In the genomic region with DNA sequence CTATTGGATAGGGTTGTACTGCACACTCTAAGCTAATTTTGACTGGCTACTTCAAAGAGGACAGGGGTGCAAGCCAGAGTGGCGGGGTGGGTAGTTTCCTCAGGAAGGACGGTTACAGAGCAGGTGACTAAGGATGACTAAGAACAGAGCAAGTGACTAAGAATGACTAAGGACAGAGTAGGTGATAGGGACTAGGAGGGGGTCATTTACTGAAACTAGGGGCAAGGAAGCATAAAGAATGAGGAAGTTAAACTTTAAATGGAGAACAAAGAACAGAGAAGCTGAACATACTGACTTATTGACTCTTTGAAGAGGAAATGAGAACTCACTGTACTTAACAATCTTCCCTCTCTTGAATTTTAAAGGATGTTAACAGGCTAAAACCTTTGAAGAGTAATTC, we compare ENCODE assay signal across 8 cellular contexts.
A peak's percentile ranks its signal among the peaks of the same experiment; 100 is the strongest.
DNase-seq lines count a peak whose midpoint lies in the region; ATAC-seq and TF ChIP-seq lines count a peak whose summit lies in the region.
"Not testable (repeated sequence)": the region's sequence is repeated elsewhere in the genome, so short reads cannot be mapped to it uniquely, and the experiment has no call there.

No MANE protein-coding gene starts in this region.

- not testable (repeated sequence) for H3K4me1 ChIP-seq in DOHH2 (ENCODE audit: control insufficient read depth, low read length); MM.1S (ENCODE audit: low read length); spleen

- H3K27ac ChIP-seq in DOHH2 (ENCODE audit: low read depth, low read length) = peak overlapping the region; percentile 46
- not testable (repeated sequence) for H3K27ac ChIP-seq in MM.1S (ENCODE audit: low read length); spleen

- intact Hi-C loops in activated CD4-positive, alpha-beta T cell treated with anti-CD3 and anti-CD28 coated beads for 36 hours (cut with DNase I, micrococcal nuclease); left colon (cut with DNase I, micrococcal nuclease); spleen (cut with DNase I; ENCODE audit: low total_unique reads): not testable (repeated sequence)

- H3K9me3 ChIP-seq in DOHH2 (ENCODE audit: control insufficient read depth, insufficient read depth, low read length); MM.1S (replicated peaks; ENCODE audit: insufficient read depth, low read length); spleen: not testable (repeated sequence)

- H3K9me3 Mint-ChIP-seq in activated CD4-positive, alpha-beta T cell treated with anti-CD3 and anti-CD28 coated beads for 36 hours (ENCODE audit: low read depth) = not testable (repeated sequence)

- not testable (repeated sequence) for H3F3A ChIP-seq in DOHH2 (ENCODE audit: control insufficient read depth, insufficient read depth); MM.1S (ENCODE audit: insufficient read depth, low read length)

- not testable (repeated sequence) for H4K20me1 ChIP-seq in DOHH2 (ENCODE audit: control insufficient read depth, insufficient read depth, low read depth, low read length); MM.1S (ENCODE audit: insufficient read depth, low read length)

- ATAC-seq in GM18861 (IDR thresholded peaks at IDR 0.05; ENCODE audit: unreplicated experiment) (peak; percentile 74), HG03378 (IDR thresholded peaks at IDR 0.05; ENCODE audit: unreplicated experiment) (peak; percentile 78)
- not testable (repeated sequence) for ATAC-seq in activated CD4-positive, alpha-beta T cell treated with anti-CD3 and anti-CD28 coated beads for 36 hours; left colon

- H3K9me2 ChIP-seq in DOHH2 (replicated peaks; ENCODE audit: control insufficient read depth, low read length); MM.1S (replicated peaks; ENCODE audit: insufficient read depth, low read length): not testable (repeated sequence)

- H3K79me2 ChIP-seq in DOHH2 (ENCODE audit: control insufficient read depth, low read length); MM.1S (ENCODE audit: low read length): not testable (repeated sequence)

- H3K27me3 ChIP-seq in DOHH2 (ENCODE audit: control insufficient read depth, low read length); MM.1S (replicated peaks; ENCODE audit: insufficient read depth, low read length); spleen (replicated peaks in 1 of 7): not testable (repeated sequence)

- DNase-seq in MM.1S = peak; percentile 3
- DNase-seq in activated CD4-positive, alpha-beta T cell treated with anti-CD3 and anti-CD28 coated beads for 36 hours = peak; percentile 4
- DNase-seq in dermis blood vessel endothelial cell = peak; percentile 6
- DNase-seq in left colon = peak; percentile 9 to 23
- DNase-seq in spleen = peak; percentile 64

- not testable (repeated sequence) for H3K4me3 Mint-ChIP-seq in activated CD4-positive, alpha-beta T cell treated with anti-CD3 and anti-CD28 coated beads for 36 hours

- not testable (repeated sequence) for H3K4me1 Mint-ChIP-seq in activated CD4-positive, alpha-beta T cell treated with anti-CD3 and anti-CD28 coated beads for 36 hours

- 33 to 44% (median 44%) methylated on average over 2 of the region's 2 CpGs; no CpG with 5 or more reads in 2 of the 5 donors for WGBS in spleen, 5 donors

- H3K4me2 ChIP-seq in DOHH2 (ENCODE audit: low read length); MM.1S (ENCODE audit: low read depth, low read length): not testable (repeated sequence)

- H3K27ac Mint-ChIP-seq in activated CD4-positive, alpha-beta T cell treated with anti-CD3 and anti-CD28 coated beads for 36 hours = not testable (repeated sequence)

- not testable (repeated sequence) for H3K36me3 ChIP-seq in DOHH2 (ENCODE audit: control insufficient read depth, low read length); MM.1S (replicated peaks; ENCODE audit: insufficient read depth, low read length); spleen

- H3K4me3 ChIP-seq in DOHH2 (ENCODE audit: low read length); MM.1S (ENCODE audit: low read length); spleen: not testable (repeated sequence)

- H3K36me3 Mint-ChIP-seq in activated CD4-positive, alpha-beta T cell treated with anti-CD3 and anti-CD28 coated beads for 36 hours (ENCODE audit: low read depth) = not testable (repeated sequence)

- CTCF ChIA-PET in activated CD4-positive, alpha-beta T cell treated with anti-CD3 and anti-CD28 coated beads for 36 hours (lab: Charles Lee) = not testable (repeated sequence)

- not testable (repeated sequence) for TF ChIP-seq POLR2A in spleen (IDR thresholded peaks at IDR 0.05)

- not testable (repeated sequence) for H3K9ac ChIP-seq in MM.1S (ENCODE audit: low read length)

- not testable (repeated sequence) for H2AFZ ChIP-seq in MM.1S (ENCODE audit: low read length)

- POLR2A ChIA-PET in activated CD4-positive, alpha-beta T cell treated with anti-CD3 and anti-CD28 coated beads for 36 hours (lab: Charles Lee) = not testable (repeated sequence)

- TF ChIP-seq CTCF in DOHH2 (IDR thresholded peaks at IDR 0.05; ENCODE audit: low read depth, low read length, poor library complexity, severe bottlenecking); MM.1S (IDR thresholded peaks at IDR 0.05; ENCODE audit: low read length); spleen (IDR thresholded peaks at IDR 0.05 in 8 of 11, conservative IDR thresholded peaks at IDR 0.05 in 3 of 11): not testable (repeated sequence)

- not testable (repeated sequence) for H3K27me3 Mint-ChIP-seq in activated CD4-positive, alpha-beta T cell treated with anti-CD3 and anti-CD28 coated beads for 36 hours

Comparison
In these comparisons a context has a peak if more than half of its experiments do, and no peak if none do; other contexts are left out.
1. DNase-seq: peak in every context shown above with its lines; median percentile 64 in spleen; 16 in left colon; 6 in dermis blood vessel endothelial cell; 4 in activated CD4-positive, alpha-beta T cell treated with anti-CD3 and anti-CD28 coated beads for 36 hours; 3 in MM.1S.